In the genomic region with DNA sequence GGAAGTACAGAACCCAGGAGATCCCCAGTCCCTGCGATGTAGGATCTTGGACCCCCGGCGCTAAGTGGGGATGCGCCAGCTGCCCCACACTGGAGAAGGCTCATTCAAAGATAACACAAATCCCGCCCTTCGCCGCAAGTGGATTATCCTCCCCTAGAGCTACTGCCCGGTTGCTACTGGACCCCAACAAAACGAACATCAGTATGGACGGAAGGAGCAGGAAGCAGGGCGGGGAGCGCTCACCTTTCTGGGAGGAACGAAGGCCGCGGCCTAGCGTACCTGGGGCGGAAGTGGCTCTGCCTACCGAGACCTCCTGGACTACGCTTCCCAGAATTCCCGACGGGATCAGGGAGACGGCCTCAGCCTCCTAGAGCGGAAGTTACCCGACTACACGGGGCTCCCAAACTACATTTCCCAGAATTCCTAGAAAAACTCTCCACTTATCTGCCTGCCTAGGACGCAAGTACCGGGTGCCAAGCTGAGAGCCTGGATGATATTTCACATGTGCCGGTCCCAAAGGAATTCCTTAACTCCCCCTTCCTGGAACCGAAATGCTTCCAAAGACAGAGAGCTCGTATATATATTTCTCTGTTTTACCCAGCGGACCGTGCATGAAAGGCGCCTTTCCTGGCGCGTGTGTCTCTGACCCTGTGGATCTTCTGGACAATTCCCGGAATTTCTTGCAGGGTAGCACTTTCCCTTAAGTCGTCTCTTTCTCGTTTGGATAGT, we compare ENCODE assay signal across 8 cellular contexts. TPM values are rescaled to one million over a fixed set of nuclear protein-coding genes. Genes with fewer than 3 reads are reported as not detected.
DNase-seq lines count a peak whose midpoint lies in the region; ATAC-seq and TF ChIP-seq lines count a peak whose summit lies in the region.

A gene (minus strand): TSS at position 298 of the 729 bp plus-strand sequence. CDS start 16,141 bp downstream, outside the sequence.

- peak within 1 kb of the TSS; percentile 96 for H3K27ac Mint-ChIP-seq in neural progenitor cell
- no peak within 1 kb of the TSS for H3K27ac Mint-ChIP-seq in activated T-helper 1 cell treated with anti-CD3 and anti-CD28 coated beads, Interleukin-12 subunit alpha, Interleukin-12 subunit beta, Interleukin-2, Interleukin-4 antibody, amounts not matched to agents 30 ng/mL and 10 ng/mL and 1 ng/mL, durations not matched to agents 14 hours and 24 hours and 36 hours

- peak; percentile 37 to 61 for TF ChIP-seq POLR2A in adrenal gland (IDR thresholded peaks at IDR 0.05)

- TF ChIP-seq CTCF in adrenal gland (IDR thresholded peaks at IDR 0.05), result peak in 1 of 6 experiments; percentile 5
- no peak for TF ChIP-seq CTCF in neural progenitor cell (IDR thresholded peaks at IDR 0.05)

- peak within 1 kb of the TSS; percentile 69 for H3K9ac ChIP-seq in neural progenitor cell

- peak within 1 kb of the TSS; percentile 95 for H3K4me3 Mint-ChIP-seq in neural progenitor cell
- H3K4me3 Mint-ChIP-seq in activated T-helper 1 cell treated with anti-CD3 and anti-CD28 coated beads, Interleukin-12 subunit alpha, Interleukin-12 subunit beta, Interleukin-2, Interleukin-4 antibody, amounts not matched to agents 30 ng/mL and 10 ng/mL and 1 ng/mL, durations not matched to agents 14 hours and 24 hours and 36 hours, result no peak within 1 kb of the TSS

- H3F3A ChIP-seq in neural progenitor cell (ENCODE audit: low read depth), result no peaks in the 10 kb centered on the region

- H3K27me3 ChIP-seq in adrenal gland (no peaks in the 10 kb centered on the region), neural progenitor cell (no peaks in the 10 kb centered on the region)

- H3K36me3 Mint-ChIP-seq in neural progenitor cell, result peaks cover 23% of the 10 kb centered on the region
- no peaks in the 10 kb centered on the region for H3K36me3 Mint-ChIP-seq in activated T-helper 1 cell treated with anti-CD3 and anti-CD28 coated beads, Interleukin-12 subunit alpha, Interleukin-12 subunit beta, Interleukin-2, Interleukin-4 antibody, amounts not matched to agents 30 ng/mL and 10 ng/mL and 1 ng/mL, durations not matched to agents 14 hours and 24 hours and 36 hours (ENCODE audit: low read depth)

- H3K9me3 ChIP-seq in adrenal gland (replicated peaks in 1 of 3) (peaks cover 0 to 4% (median 0%) of the 10 kb centered on the region in 3 donors), neural progenitor cell (ENCODE audit: low read depth) (peaks cover 3% of the 10 kb centered on the region)

- H3K27me3 Mint-ChIP-seq in neural progenitor cell (ENCODE audit: insufficient read depth, low read depth), result no peaks in the 10 kb centered on the region
- H3K27me3 Mint-ChIP-seq in activated T-helper 1 cell treated with anti-CD3 and anti-CD28 coated beads, Interleukin-12 subunit alpha, Interleukin-12 subunit beta, Interleukin-2, Interleukin-4 antibody, amounts not matched to agents 30 ng/mL and 10 ng/mL and 1 ng/mL, durations not matched to agents 14 hours and 24 hours and 36 hours (ENCODE audit: insufficient read depth), result no peaks in the 10 kb centered on the region

- no peaks in the 10 kb centered on the region for H4K20me1 ChIP-seq in neural progenitor cell (ENCODE audit: low read depth)

- DNase-seq in activated T-cell treated with anti-CD3 and anti-CD28 coated beads for 24 hours (ENCODE audit: low read depth) (peak; percentile 6), NCI-H2227 (lab: John Stamatoyannopoulos, UW; ENCODE audit: unreplicated experiment) (peak; percentile 92), adrenal gland (peak; percentile 84 to 95 (median 91)), Right ventricle myocardium superior (peak; percentile 88), neural progenitor cell (ENCODE audit: low spot score) (peak; percentile 94)
- no peak for DNase-seq in activated T-cell treated with anti-CD3 and anti-CD28 coated beads, Interleukin-2, amount 50 U/mL, for 1 hour
- DNase-seq in effector CD8-positive, alpha-beta T cell (lab: John Stamatoyannopoulos, UW), result no peak
- no peak for DNase-seq in activated T-helper 1 cell treated with anti-CD3 and anti-CD28 coated beads, Interleukin-12 subunit alpha, Interleukin-12 subunit beta, Interleukin-2, Interleukin-4 antibody, amounts not matched to agents 30 ng/mL and 10 ng/mL and 1 ng/mL, durations not matched to agents 14 hours and 24 hours and 36 hours (ENCODE audit: low spot score)

- H3K4me2 ChIP-seq in neural progenitor cell, result peak within 1 kb of the TSS; percentile 84

- intact Hi-C loops in adrenal gland (cut with DNase I), result no loop called here
- intact Hi-C loops in Right ventricle myocardium superior (cut with DNase I), result no loop called here
- intact Hi-C loops in activated T-helper 1 cell treated with anti-CD3 and anti-CD28 coated beads, Interleukin-12 subunit alpha, Interleukin-12 subunit beta, Interleukin-2, Interleukin-4 antibody, amounts not matched to agents 30 ng/mL and 10 ng/mL and 1 ng/mL, durations not matched to agents 14 hours and 24 hours and 36 hours (cut with micrococcal nuclease), result no loop called here

- H2AFZ ChIP-seq in neural progenitor cell (replicated peaks), result peak within 1 kb of the TSS; percentile 97

- peaks cover 35% of the 10 kb centered on the region for H3K79me2 ChIP-seq in neural progenitor cell (ENCODE audit: low read depth)

- peak; percentile 100 for ATAC-seq in Right ventricle myocardium superior (ENCODE audit: poor library complexity)

- peaks cover 0 to 9% of the 10 kb centered on the region in 2 donors for H3K4me1 ChIP-seq in adrenal gland (replicated peaks in 1 of 2)
- H3K4me1 ChIP-seq in neural progenitor cell, result peaks cover 8% of the 10 kb centered on the region

- peaks cover 55% of the 10 kb centered on the region for H3K9me3 Mint-ChIP-seq in neural progenitor cell
- H3K9me3 Mint-ChIP-seq in activated T-helper 1 cell treated with anti-CD3 and anti-CD28 coated beads, Interleukin-12 subunit alpha, Interleukin-12 subunit beta, Interleukin-2, Interleukin-4 antibody, amounts not matched to agents 30 ng/mL and 10 ng/mL and 1 ng/mL, durations not matched to agents 14 hours and 24 hours and 36 hours, result peaks cover 62% of the 10 kb centered on the region

- peaks cover 8% of the 10 kb centered on the region for H3K4me1 Mint-ChIP-seq in neural progenitor cell
- H3K4me1 Mint-ChIP-seq in activated T-helper 1 cell treated with anti-CD3 and anti-CD28 coated beads, Interleukin-12 subunit alpha, Interleukin-12 subunit beta, Interleukin-2, Interleukin-4 antibody, amounts not matched to agents 30 ng/mL and 10 ng/mL and 1 ng/mL, durations not matched to agents 14 hours and 24 hours and 36 hours (ENCODE audit: low read depth), result no peaks in the 10 kb centered on the region

- 1 to 5% (median 2%) methylated on average over 37 to 38 of the region's 38 CpGs for WGBS in adrenal gland, 4 donors

- H3K36me3 ChIP-seq in adrenal gland (replicated peaks in 1 of 2) (no peaks in the 10 kb centered on the region), neural progenitor cell (no peaks in the 10 kb centered on the region)

- peak within 1 kb of the TSS in 3 of 5 donors; percentile 51 to 61 (median 52) for H3K27ac ChIP-seq in adrenal gland
- H3K27ac ChIP-seq in neural progenitor cell, result no peak within 1 kb of the TSS

- H3K4me3 ChIP-seq in adrenal gland, result peak within 1 kb of the TSS in 3 of 4 donors; percentile 38 to 61 (median 58)
- H3K4me3 ChIP-seq in neural progenitor cell, result peak within 1 kb of the TSS; percentile 75

RNA-seq across cellular contexts. Expression of the gene that starts here (rescaled TPM):
- total RNA-seq in adrenal gland (10 to 100 TPM in 1 of 8 donors, 1 to 10 TPM in 7; 3.9 to 12.8 (median 5.9) TPM), Right ventricle myocardium superior (3.4 TPM), neural progenitor cell (ENCODE audit: low replicate concordance) (11.4 and 18.2 TPM in 2 replicates)
- polyA plus RNA-seq in adrenal gland, result 1 to 10 TPM; 1.0 to 5.8 (median 1.5) TPM
- not detected in 2 replicates for total RNA-seq in activated T-helper 1 cell treated with anti-CD3 and anti-CD28 coated beads, Interleukin-12 subunit alpha, Interleukin-12 subunit beta, Interleukin-2, Interleukin-4 antibody, amounts not matched to agents 30 ng/mL and 10 ng/mL and 1 ng/mL, durations not matched to agents 14 hours and 24 hours and 36 hours

Comparison
In these comparisons a context has a peak if more than half of its experiments do, and no peak if none do; other contexts are left out.
1. DNase-seq: peak in activated T-cell treated with anti-CD3 and anti-CD28 coated beads for 24 hours (single experiment), NCI-H2227 (single experiment), adrenal gland (7 of 7), Right ventricle myocardium superior (single experiment) and neural progenitor cell (single experiment); none in activated T-cell treated with anti-CD3 and anti-CD28 coated beads, Interleukin-2, amount 50 U/mL, for 1 hour (single experiment), effector CD8-positive, alpha-beta T cell (single experiment) and activated T-helper 1 cell treated with anti-CD3 and anti-CD28 coated beads, Interleukin-12 subunit alpha, Interleukin-12 subunit beta, Interleukin-2, Interleukin-4 antibody, amounts not matched to agents 30 ng/mL and 10 ng/mL and 1 ng/mL, durations not matched to agents 14 hours and 24 hours and 36 hours (single experiment).